In genomic region chr16:54446639-54447038, GRCh38 we compare ENCODE assay signal across 10 cellular contexts.
DNase-seq lines count a peak whose midpoint lies in the region; ATAC-seq, FAIRE-seq and TF ChIP-seq lines count a peak whose summit lies in the region.
"Had no signal": no experiment of that assay in that cellular context is flagged by ENCODE, and none has a peak within 500 bp of the region (broad histone marks: within the 10 kb centered on the region; RNA-seq: fewer than 3 reads in every experiment).

No MANE protein-coding gene starts in this region.

- no peaks in the 10 kb centered on the region for H3K9me3 Mint-ChIP-seq in activated naive CD4-positive, alpha-beta T cell treated with anti-CD3 and anti-CD28 coated beads, Interleukin-2, amount 50 U/mL, for 72 hours
- H3K9me3 Mint-ChIP-seq: activated naive CD4-positive, alpha-beta T cell treated with anti-CD3 and anti-CD28 coated beads, Interleukin-2, amount 50 U/mL, for 24 hours had no signal

- H3K4me3 ChIP-seq in bronchial epithelial cell (ENCODE audit: low read depth, low read length): no peak overlapping the region
- H3K4me3 ChIP-seq in upper lobe of right lung: no peak overlapping the region

- ATAC-seq in left lobe of liver (peak; percentile 36), upper lobe of right lung (peak; percentile 66), HG02938 (IDR thresholded peaks at IDR 0.05; ENCODE audit: unreplicated experiment) (no peak)
- ATAC-seq in activated naive CD4-positive, alpha-beta T cell treated with anti-CD3 and anti-CD28 coated beads, Interleukin-2, amount 50 U/mL, for 72 hours: no peak

- no peaks in the 10 kb centered on the region for H3K36me3 Mint-ChIP-seq in activated naive CD4-positive, alpha-beta T cell treated with anti-CD3 and anti-CD28 coated beads, Interleukin-2, amount 50 U/mL, for 72 hours
- H3K36me3 Mint-ChIP-seq: activated naive CD4-positive, alpha-beta T cell treated with anti-CD3 and anti-CD28 coated beads, Interleukin-2, amount 50 U/mL, for 24 hours had no signal

- TF ChIP-seq CTCF in bronchial epithelial cell (IDR thresholded peaks at IDR 0.05; ENCODE audit: insufficient read depth, low read length, severe bottlenecking): no peak
- no peak for TF ChIP-seq CTCF in upper lobe of right lung (IDR thresholded peaks at IDR 0.05)

- no peaks in the 10 kb centered on the region for H3K27me3 ChIP-seq in bronchial epithelial cell (ENCODE audit: control insufficient read depth, insufficient read depth, low read length)
- H3K27me3 ChIP-seq in upper lobe of right lung: no peaks in the 10 kb centered on the region

- no peaks in the 10 kb centered on the region for H3K36me3 ChIP-seq in bronchial epithelial cell (ENCODE audit: control insufficient read depth, insufficient read depth, low read length)
- H3K36me3 ChIP-seq in upper lobe of right lung: no peaks in the 10 kb centered on the region

- H3K9me3 ChIP-seq in upper lobe of right lung: no peaks in the 10 kb centered on the region

- H3K27ac ChIP-seq in upper lobe of right lung: no peak overlapping the region

- DNase-seq in NCI-H748 (lab: John Stamatoyannopoulos, UW; ENCODE audit: unreplicated experiment) (peak; percentile 15), NCI-H748 treated with DMSO at 0.1 percent for 48 hours (lab: John Stamatoyannopoulos, UW) (no peak), bronchial epithelial cell (ENCODE audit: low read depth) (peak; percentile 18), left lobe of liver (ENCODE audit: low spot score) (no peak), upper lobe of right lung (no peak), dermis blood vessel endothelial cell (no peak)
- no peak for DNase-seq in activated naive CD4-positive, alpha-beta T cell treated with anti-CD3 and anti-CD28 coated beads, Interleukin-2, amount 50 U/mL, for 72 hours (ENCODE audit: low spot score in 2 of 2)
- DNase-seq: NCI-H146 had no signal

- H3K4me1 ChIP-seq in upper lobe of right lung: no peaks in the 10 kb centered on the region

- FAIRE-seq in bronchial epithelial cell (lab: Jason Lieb, UNC): no peak

- intact Hi-C loops in upper lobe of right lung (cut with DNase I): no loop called here

- no peak overlapping the region for H3K27ac Mint-ChIP-seq in activated naive CD4-positive, alpha-beta T cell treated with anti-CD3 and anti-CD28 coated beads, Interleukin-2, amount 50 U/mL, for 72 hours
- H3K27ac Mint-ChIP-seq: activated naive CD4-positive, alpha-beta T cell treated with anti-CD3 and anti-CD28 coated beads, Interleukin-2, amount 50 U/mL, for 24 hours had no signal

Comparison
In these comparisons a context has a peak if more than half of its experiments do, and no peak if none do; other contexts are left out.
1. DNase-seq: peak in NCI-H748 (single experiment) and bronchial epithelial cell (single experiment); none in NCI-H748 treated with DMSO at 0.1 percent for 48 hours (single experiment), left lobe of liver (single experiment), upper lobe of right lung (single experiment), dermis blood vessel endothelial cell (single experiment) and activated naive CD4-positive, alpha-beta T cell treated with anti-CD3 and anti-CD28 coated beads, Interleukin-2, amount 50 U/mL, for 72 hours (0 of 2).
2. ATAC-seq: peak in left lobe of liver (single experiment) and upper lobe of right lung (single experiment); none in HG02938 (single experiment) and activated naive CD4-positive, alpha-beta T cell treated with anti-CD3 and anti-CD28 coated beads, Interleukin-2, amount 50 U/mL, for 72 hours (0 of 2).